ENCODE assay signal across 10 cellular contexts in the genomic region with DNA sequence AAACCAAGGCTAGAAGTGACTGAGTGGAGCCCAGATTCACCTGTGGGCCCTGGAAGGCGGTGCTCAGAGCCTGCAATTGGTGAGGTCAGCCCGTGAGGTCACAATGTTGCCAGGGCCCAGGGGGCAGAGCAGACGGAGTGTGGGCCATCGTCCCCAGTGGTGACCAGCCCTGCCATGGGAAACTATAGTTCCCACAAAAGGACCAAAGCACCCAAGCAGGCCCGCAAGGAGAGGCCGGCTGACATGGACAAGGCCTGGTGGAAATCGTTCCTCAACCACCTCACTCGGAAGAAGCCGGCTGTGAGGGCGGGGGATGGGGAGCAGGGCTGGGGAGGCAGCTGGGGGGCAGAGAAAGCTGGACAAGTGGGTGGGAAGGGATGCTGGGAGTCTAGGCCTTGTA. TPM values are rescaled to one million over a fixed set of nuclear protein-coding genes. Genes with fewer than 3 reads are reported as not detected.
A peak's percentile ranks its signal among the peaks of the same experiment; 100 is the strongest.
DNase-seq lines count a peak whose midpoint lies in the region; ATAC-seq, FAIRE-seq and TF ChIP-seq lines count a peak whose summit lies in the region.
"Had no signal": no experiment of that assay in that cellular context is flagged by ENCODE, and none has a peak within 500 bp of the region (broad histone marks: within the 10 kb centered on the region; RNA-seq: fewer than 3 reads in every experiment).

TSS of gene C20orf144 (plus strand) at position 156 of the 400 bp plus-strand sequence. CDS start at position 175, 19 bp downstream.

- H2BK15ac ChIP-seq in IMR-90 (ENCODE audit: low read depth, low read length): no peak within 1 kb of the TSS

- H4K8ac ChIP-seq in IMR-90 (ENCODE audit: low read depth in 2 of 2, low read length in 2 of 2): peak within 1 kb of the TSS; percentile 90

- peak within 1 kb of the TSS; percentile 84 for H3K4me3 Mint-ChIP-seq in central memory CD8-positive, alpha-beta T cell

- H3K9me3 ChIP-seq in IMR-90 (ENCODE audit: control insufficient read depth, insufficient read depth, low read length) (no peaks in the 10 kb centered on the region), mucosa of rectum (ENCODE audit: control insufficient read depth in 2 of 2, low read length in 2 of 2) (no peaks in the 10 kb centered on the region)

- peaks cover 29% of the 10 kb centered on the region for H3K4me1 Mint-ChIP-seq in central memory CD8-positive, alpha-beta T cell

- CTCF ChIA-PET in IMR-90 (lab: Yijun Ruan, JAX): interaction anchor here (2.2 kb wide), 1 partner anchor 9 kb away, joined by 6 read pairs; no protein-coding TSS in a partner anchor

- peaks cover 21% of the 10 kb centered on the region for H3K9me1 ChIP-seq in IMR-90 (ENCODE audit: insufficient read depth, low read length)

- H4K91ac ChIP-seq in IMR-90 (ENCODE audit: insufficient read depth, low read depth, low read length): peak within 1 kb of the TSS; percentile 81; the same call in 1 of the 2 replicates

- H3K36me3 Mint-ChIP-seq in central memory CD8-positive, alpha-beta T cell (ENCODE audit: insufficient read depth): peaks cover 16% of the 10 kb centered on the region

- H2AK5ac ChIP-seq in IMR-90 (ENCODE audit: low read depth, low read length): peak within 1 kb of the TSS; percentile 84

- no peak for ATAC-seq in IMR-90 (ENCODE audit: low read depth)
- ATAC-seq in central memory CD8-positive, alpha-beta T cell (replicated peaks; ENCODE audit: extremely low read depth, poor library complexity, severe bottlenecking): no peak
- no peak for ATAC-seq in HG02981 (IDR thresholded peaks at IDR 0.05; ENCODE audit: unreplicated experiment)
- ATAC-seq: esophagus mucosa had no signal

- peak within 1 kb of the TSS; percentile 82 for H2BK5ac ChIP-seq in IMR-90 (ENCODE audit: low read depth, low read length, poor library complexity, severe bottlenecking)

- H2BK20ac ChIP-seq in IMR-90 (ENCODE audit: low read depth, low read length): no peak within 1 kb of the TSS

- peak within 1 kb of the TSS; percentile 93 for H2AK9ac ChIP-seq in IMR-90 (replicated peaks; ENCODE audit: low read depth, low read length, poor library complexity)

- H3K18ac ChIP-seq in IMR-90 (ENCODE audit: low read depth, low read length): no peak within 1 kb of the TSS

- dilution Hi-C loops in IMR-90 (cut with HindIII; ENCODE audit: low sequenced_read_pairs, unreplicated experiment): no loop called here

- peak within 1 kb of the TSS; percentile 96 for H2AFZ ChIP-seq in IMR-90 (replicated peaks; ENCODE audit: low read length, poor library complexity)

- peaks cover 14% of the 10 kb centered on the region for H3K4me1 ChIP-seq in IMR-90 (ENCODE audit: control insufficient read depth, insufficient read depth, low read length)
- H3K4me1 ChIP-seq in mucosa of rectum (ENCODE audit: control insufficient read depth in 2 of 2, insufficient read depth in 2 of 2, low read length in 2 of 2): peaks cover 25 to 27% of the 10 kb centered on the region in 2 donors

- H3K4ac ChIP-seq in IMR-90 (ENCODE audit: low read depth, low read length): peak within 1 kb of the TSS; percentile 96

- H3K23ac ChIP-seq in IMR-90 (ENCODE audit: low read depth, low read length): peak within 1 kb of the TSS; percentile 50

- H3K4me3 ChIP-seq in IMR-90 (ENCODE audit: insufficient read depth, low read depth, low read length): peak within 1 kb of the TSS; percentile 79
- peak within 1 kb of the TSS; percentile 55 to 84 for H3K4me3 ChIP-seq in mucosa of rectum (ENCODE audit: low read length in 2 of 2)

- peak within 1 kb of the TSS; percentile 77 for H3K27ac Mint-ChIP-seq in central memory CD8-positive, alpha-beta T cell (ENCODE audit: low read depth)

- H3K9ac ChIP-seq in IMR-90 (ENCODE audit: low read depth, low read length) (peak within 1 kb of the TSS; percentile 87), mucosa of rectum (ENCODE audit: low read depth in 1 of 2, low read length in 2 of 2) (peak within 1 kb of the TSS; percentile 68 to 73)

- H2BK120ac ChIP-seq in IMR-90 (ENCODE audit: low read depth, low read length): peak within 1 kb of the TSS; percentile 4

- BruUV-seq in IMR-90 (replicated peaks; lab: Mats Ljungman, UMichigan): no TSS peak

- H3K4me2 ChIP-seq in IMR-90 (ENCODE audit: low read depth, low read length): peak within 1 kb of the TSS; percentile 63

- peak within 1 kb of the TSS; percentile 98 for H3K27ac ChIP-seq in 22Rv1
- H3K27ac ChIP-seq in IMR-90 (ENCODE audit: insufficient read depth, low read length): peak within 1 kb of the TSS; percentile 93
- H3K27ac ChIP-seq in mucosa of rectum (ENCODE audit: low read depth in 2 of 2, low read length in 2 of 2): peak within 1 kb of the TSS; percentile 72 to 93

- intact Hi-C loops in IMR-90 (cut with micrococcal nuclease): loop anchor here (10.0 kb wide), 1 partner anchor 153 kb away; the partner anchor contains the start of gene CHMP4B

- H3K14ac ChIP-seq in IMR-90 (replicated peaks; ENCODE audit: low read depth, low read length): peak within 1 kb of the TSS; percentile 79

- peak within 1 kb of the TSS; percentile 25; the same call in 1 of the 2 replicates for H3K56ac ChIP-seq in IMR-90 (ENCODE audit: extremely low read depth, insufficient read depth, low read length)

- FAIRE-seq in GM12892 (lab: Jason Lieb, UNC): no peak

- peak within 1 kb of the TSS; percentile 32 for H4K5ac ChIP-seq in IMR-90 (ENCODE audit: low read depth, low read length)

- no peaks in the 10 kb centered on the region for H3K27me3 Mint-ChIP-seq in central memory CD8-positive, alpha-beta T cell

- H3K36me3 ChIP-seq in IMR-90 (ENCODE audit: control insufficient read depth, insufficient read depth, low read length) (peaks cover 16% of the 10 kb centered on the region; the same call in 1 of the 2 replicates), mucosa of rectum (ENCODE audit: control insufficient read depth in 2 of 2, insufficient read depth in 2 of 2, low read length in 2 of 2) (peaks cover 7 to 12% of the 10 kb centered on the region in 2 donors)

- 100% methylated on average over 2 of the region's 10 CpGs; no CpG with 5 or more reads in 1 of the 2 experiments for WGBS in IMR-90 (ENCODE audit: extremely low coverage in 2 of 2, insufficient read length in 1 of 2), 2 experiments

- TF ChIP-seq CTCF in 22Rv1 (IDR thresholded peaks at IDR 0.05): no peak
- no peak for TF ChIP-seq CTCF in IMR-90 (conservative IDR thresholded peaks at IDR 0.05; ENCODE audit: low read depth, low read length)

- H3K9me3 Mint-ChIP-seq in central memory CD8-positive, alpha-beta T cell: no peaks in the 10 kb centered on the region

- no peaks in the 10 kb centered on the region for H3K27me3 ChIP-seq in IMR-90 (ENCODE audit: control insufficient read depth, insufficient read depth, low read length)
- H3K27me3 ChIP-seq in mucosa of rectum (ENCODE audit: control insufficient read depth in 2 of 2, insufficient read depth in 2 of 2, low read length in 2 of 2): no peaks in the 10 kb centered on the region

- peaks cover 7 to 40% of the 10 kb centered on the region in 2 experiments; a peak in 3 of 4 replicates for H3K79me1 ChIP-seq in IMR-90 (ENCODE audit: low read depth in 1 of 2, low read length in 2 of 2)

- POLR2A ChIA-PET in IMR-90 (lab: Charles Lee; ENCODE audit: unreplicated experiment): no interaction called here

- TF ChIP-seq POLR2A in IMR-90 (IDR thresholded peaks at IDR 0.05; ENCODE audit: low read depth, low read length) (no peak), GM12892 (IDR thresholded peaks at IDR 0.05; ENCODE audit: low read depth, low read length) (no peak)

- DNase-seq in IMR-90 (no peak), EL (no peak), GM12892 (ENCODE audit: insufficient read length) (no peak), putamen (ENCODE audit: low spot score) (no peak)
- no peak for DNase-seq in central memory CD8-positive, alpha-beta T cell (ENCODE audit: low spot score in 2 of 2)
- DNase-seq: GF-D8 had no signal

- H4K20me1 ChIP-seq in IMR-90 (ENCODE audit: insufficient read depth, low read length): no peaks in the 10 kb centered on the region

- in situ Hi-C loops in IMR-90 (cut with MboI; ENCODE audit: low sequenced_read_pairs): no loop called here

- TF ChIP-seq RAD21 in IMR-90 (IDR thresholded peaks at IDR 0.05; ENCODE audit: low read length): no peak

TF ChIP-seq in IMR-90, 13 proteins besides CTCF, POLR2A, EP300 and RAD21:
- no peak for TF ChIP-seq FOS (IDR thresholded peaks at IDR 0.05; ENCODE audit: low read depth, low read length)
- no peak for TF ChIP-seq MAFK (IDR thresholded peaks at IDR 0.05; ENCODE audit: low read depth, low read length)
- no peak for TF ChIP-seq CEBPB (IDR thresholded peaks at IDR 0.05; ENCODE audit: low read depth, low read length)
- TF ChIP-seq BHLHE40 (IDR thresholded peaks at IDR 0.05; ENCODE audit: low read depth, low read length): no peak
- TF ChIP-seq ELK1 (IDR thresholded peaks at IDR 0.05; ENCODE audit: borderline replicate concordance, low read depth, low read length): no peak
- no peak for TF ChIP-seq SMC3 (IDR thresholded peaks at IDR 0.05; ENCODE audit: low read depth, low read length)
- no peak for TF ChIP-seq MXI1 (IDR thresholded peaks at IDR 0.05; ENCODE audit: borderline replicate concordance, low read depth, low read length)

RNA-seq across cellular contexts. Expression of gene C20orf144, which starts in this region (rescaled TPM):
- total RNA-seq in IMR-90 (2012; rRNA removed): under 0.01 TPM in 2 replicates
- polyA plus RNA-seq in IMR-90 (2012; rRNA removed): 0.16 and 0.19 TPM in 2 replicates
- polyA plus RNA-seq in IMR-90 (2012; cell fraction: cytosol; rRNA removed): 0.17 and 0.19 TPM in 2 replicates
- polyA plus RNA-seq in IMR-90 (2012; cell fraction: nucleus; rRNA removed; ENCODE audit: low replicate concordance): 0.08 and 0.11 TPM in 2 replicates
- 0.11 TPM for polyA plus RNA-seq in GM12892 (2012; ENCODE audit: missing spikeins)
- total RNA-seq: esophagus mucosa had no signal
